Comparison of ENCODE assay signal across 8 cellular contexts in genomic region chr16:67155305-67156145, GRCh38. TPM values are rescaled to one million over a fixed set of nuclear protein-coding genes. Genes with fewer than 3 reads are reported as not detected.
DNase-seq lines count a peak whose midpoint lies in the region; FAIRE-seq and TF ChIP-seq lines count a peak whose summit lies in the region.

No MANE protein-coding gene starts in this region.

- intact Hi-C loops in Caco-2 (cut with micrococcal nuclease; ENCODE audit: unreplicated experiment), result loop anchor here (1.0 kb wide), 1 partner anchor 137 kb away; no protein-coding TSS in a partner anchor

- H3K9me3 ChIP-seq in Caco-2, result no peaks in the 10 kb centered on the region

- no peak for FAIRE-seq in RCC 7860 (lab: Jason Lieb, UNC)

- no peaks in the 10 kb centered on the region for H3K27me3 ChIP-seq in Caco-2 (replicated peaks; ENCODE audit: control insufficient read depth, insufficient read depth, low read length)

- POLR2A ChIA-PET in Caco-2 (lab: Charles Lee), result interaction anchor here (1.0 to 1.1 kb wide), 2 partner anchors 15 to 138 kb away, joined by 4 to 6 read pairs; partner anchors contain the start of gene NOL3

- H3K27me3 Mint-ChIP-seq in Caco-2 (ENCODE audit: insufficient read depth, unreplicated experiment) (no peaks in the 10 kb centered on the region), nephron progenitor cell (ENCODE audit: low read depth, poor library complexity) (peaks cover 97% of the 10 kb centered on the region)
- H3K27me3 Mint-ChIP-seq in stimulated activated naive CD8-positive, alpha-beta T cell treated with anti-CD3 and anti-CD28 coated beads, Interleukin-15, Interleukin-2, amounts not matched to agents 100 ng/mL and 50 ng/mL, for 24 hours, result peaks cover 13% of the 10 kb centered on the region

- peak; percentile 51 to 87 for DNase-seq in Caco-2
- peak; percentile 75 for DNase-seq in HT-29 (ENCODE audit: low spot score)
- DNase-seq in RCC 7860 (ENCODE audit: low spot score), result peak; percentile 27
- peak; percentile 75 for DNase-seq in activated T-helper 1 cell treated with Interleukin-2 at 50 U/mL for 16 hours (ENCODE audit: low read depth)
- DNase-seq in fibroblast of mammary gland (ENCODE audit: low read depth), result peak; percentile 67
- DNase-seq in nephron progenitor cell, result peak; percentile 93
- DNase-seq in ureter (ENCODE audit: low spot score), result no peak

- peaks cover 6% of the 10 kb centered on the region for H3K4me1 Mint-ChIP-seq in Caco-2 (ENCODE audit: low read depth, unreplicated experiment)
- peaks cover 13% of the 10 kb centered on the region for H3K4me1 Mint-ChIP-seq in nephron progenitor cell
- H3K4me1 Mint-ChIP-seq in stimulated activated naive CD8-positive, alpha-beta T cell treated with anti-CD3 and anti-CD28 coated beads, Interleukin-15, Interleukin-2, amounts not matched to agents 100 ng/mL and 50 ng/mL, for 24 hours (ENCODE audit: low read depth), result peaks cover 53% of the 10 kb centered on the region

- no TSS peak for BruUV-seq in Caco-2 (replicated peaks; lab: Mats Ljungman, UMichigan)

- H3K27ac Mint-ChIP-seq in Caco-2 (ENCODE audit: unreplicated experiment), result no peak overlapping the region
- no peak overlapping the region for H3K27ac Mint-ChIP-seq in nephron progenitor cell
- no peak overlapping the region for H3K27ac Mint-ChIP-seq in stimulated activated naive CD8-positive, alpha-beta T cell treated with anti-CD3 and anti-CD28 coated beads, Interleukin-15, Interleukin-2, amounts not matched to agents 100 ng/mL and 50 ng/mL, for 24 hours

- H3K4me3 ChIP-seq in Caco-2 (ENCODE audit: low read depth, low read length) (no peak overlapping the region; the same call in 1 of the 2 replicates), fibroblast of mammary gland (ENCODE audit: control insufficient read depth, low read depth, low read length) (no peak overlapping the region)

- H3K9me3 Mint-ChIP-seq in Caco-2 (ENCODE audit: unreplicated experiment) (no peaks in the 10 kb centered on the region), nephron progenitor cell (no peaks in the 10 kb centered on the region)
- H3K9me3 Mint-ChIP-seq in stimulated activated naive CD8-positive, alpha-beta T cell treated with anti-CD3 and anti-CD28 coated beads, Interleukin-15, Interleukin-2, amounts not matched to agents 100 ng/mL and 50 ng/mL, for 24 hours, result no peaks in the 10 kb centered on the region

- TF ChIP-seq CTCF in Caco-2 (IDR thresholded peaks at IDR 0.05; ENCODE audit: insufficient read depth in 1 of 2, low read depth in 1 of 2, low read length in 1 of 2, severe bottlenecking in 1 of 2, unreplicated experiment in 1 of 2) (peak; percentile 86 to 92), fibroblast of mammary gland (conservative IDR thresholded peaks at IDR 0.05; ENCODE audit: control insufficient read depth, insufficient read depth, low read depth, low read length) (peak; percentile 50), nephron progenitor cell (IDR thresholded peaks at IDR 0.05) (peak; percentile 96)

- H3K36me3 ChIP-seq in Caco-2 (ENCODE audit: control insufficient read depth, insufficient read depth, low read length), result no peaks in the 10 kb centered on the region

- peaks cover 4% of the 10 kb centered on the region for H3K4me1 ChIP-seq in Caco-2

- CTCF ChIA-PET in Caco-2 (lab: Charles Lee), result interaction anchor here (0.5 to 1.5 kb wide), 30 partner anchors 10 to 282 kb away, joined by 3 to 57 read pairs (median 4); partner anchors contain the start of genes CBFB, CES3, FHOD1 and MATCAP1

- H3K36me3 Mint-ChIP-seq in Caco-2 (ENCODE audit: insufficient read depth, unreplicated experiment) (peaks cover 16% of the 10 kb centered on the region), nephron progenitor cell (ENCODE audit: low read depth) (no peaks in the 10 kb centered on the region)
- no peaks in the 10 kb centered on the region for H3K36me3 Mint-ChIP-seq in stimulated activated naive CD8-positive, alpha-beta T cell treated with anti-CD3 and anti-CD28 coated beads, Interleukin-15, Interleukin-2, amounts not matched to agents 100 ng/mL and 50 ng/mL, for 24 hours (ENCODE audit: low read depth)

- no peak overlapping the region for H3K4me3 Mint-ChIP-seq in Caco-2 (ENCODE audit: unreplicated experiment)
- H3K4me3 Mint-ChIP-seq in nephron progenitor cell, result peak overlapping the region; percentile 71
- peak overlapping the region; percentile 62 for H3K4me3 Mint-ChIP-seq in stimulated activated naive CD8-positive, alpha-beta T cell treated with anti-CD3 and anti-CD28 coated beads, Interleukin-15, Interleukin-2, amounts not matched to agents 100 ng/mL and 50 ng/mL, for 24 hours

RNA-seq across cellular contexts. Expression of gene TRADD, which starts 4.2 kb away (rescaled TPM):
- total RNA-seq in Caco-2 (2022), result 16.8 and 18.3 TPM in 2 replicates
- total RNA-seq in HT-29 (2014; rRNA removed; shearing (Covaris generic)), result 33.6 and 35.4 TPM in 2 replicates
- total RNA-seq in ureter, result 20.5 TPM

RNA-seq across cellular contexts. Expression of gene FBXL8, which starts 4.2 kb away (rescaled TPM):
- total RNA-seq in Caco-2 (2022) (27.6 and 31.5 TPM in 2 replicates), ureter (12.5 TPM)
- 27.7 and 34.6 TPM in 2 replicates for total RNA-seq in HT-29 (2014; rRNA removed; shearing (Covaris generic))

RNA-seq across cellular contexts. Expression of gene B3GNT9, which starts 4.7 kb away (rescaled TPM):
- total RNA-seq in Caco-2 (2022), result 11.6 and 11.7 TPM in 2 replicates
- 10.7 and 13.5 TPM in 2 replicates for total RNA-seq in HT-29 (2014; rRNA removed; shearing (Covaris generic))
- total RNA-seq in ureter, result 14.5 TPM

RNA-seq across cellular contexts. Expression of gene HSF4, which starts 9.0 kb away (rescaled TPM):
- 39.4 and 52.0 TPM in 2 replicates for total RNA-seq in Caco-2 (2022)
- 42.1 and 44.2 TPM in 2 replicates for total RNA-seq in HT-29 (2014; rRNA removed; shearing (Covaris generic))
- total RNA-seq in ureter, result 52.0 TPM

RNA-seq across cellular contexts. Expression of gene NOL3, which starts 14.8 kb away (rescaled TPM):
- total RNA-seq in Caco-2 (2022) (17.4 and 22.4 TPM in 2 replicates), ureter (26.8 TPM)
- 95.1 and 97.0 TPM in 2 replicates for total RNA-seq in HT-29 (2014; rRNA removed; shearing (Covaris generic))
